ENCODE assay signal across 9 cellular contexts in genomic region chr1:33161061-33161681, GRCh38. TPM values are rescaled to one million over a fixed set of nuclear protein-coding genes. Genes with fewer than 3 reads are reported as not detected.
A peak's percentile ranks its signal among the peaks of the same experiment; 100 is the strongest.
DNase-seq lines count a peak whose midpoint lies in the region; ATAC-seq lines count a peak whose summit lies in the region.
"Had no signal": no experiment of that assay in that cellular context is flagged by ENCODE, and none has a peak within 500 bp of the region (broad histone marks: within the 10 kb centered on the region; RNA-seq: fewer than 3 reads in every experiment).

No MANE protein-coding gene starts in this region.

- no peak overlapping the region for H3K4me3 ChIP-seq in ectodermal cell (ENCODE audit: insufficient read depth, low read depth, low read length)

- no peaks in the 10 kb centered on the region for H3K27me3 Mint-ChIP-seq in activated CD4-positive, alpha-beta T cell treated with anti-CD3 and anti-CD28 coated beads for 36 hours
- H3K27me3 Mint-ChIP-seq: memory B cell had no signal

- no peak overlapping the region for H3K4me3 Mint-ChIP-seq in activated CD4-positive, alpha-beta T cell treated with anti-CD3 and anti-CD28 coated beads for 36 hours
- H3K4me3 Mint-ChIP-seq: memory B cell had no signal

- H3K27me3 ChIP-seq in ectodermal cell (ENCODE audit: control insufficient read depth, insufficient read depth, low read length, poor library complexity, severe bottlenecking): peaks cover 12% of the 10 kb centered on the region

- DNase-seq in COR-L47 (lab: John Stamatoyannopoulos, UW): peak; percentile 97
- DNase-seq in NCI-H345 treated with DMSO at 0.1 percent for 48 hours (lab: John Stamatoyannopoulos, UW; ENCODE audit: unreplicated experiment): peak; percentile 89
- DNase-seq in midbrain (lab: John Stamatoyannopoulos, UW): peak; percentile 92
- no peak for DNase-seq in stimulated activated CD4-positive, alpha-beta T cell treated with anti-CD3 and anti-CD28 coated beads, Interleukin-4, amount 100 ng/mL, for 24 hours
- DNase-seq in stimulated activated naive CD4-positive, alpha-beta T cell (lab: John Stamatoyannopoulos, UW): no peak
- DNase-seq in NK-92 (lab: John Stamatoyannopoulos, UW; ENCODE audit: unreplicated experiment): no peak
- DNase-seq in activated CD4-positive, alpha-beta T cell treated with anti-CD3 and anti-CD28 coated beads for 36 hours: no peak

- H3K4me1 Mint-ChIP-seq in activated CD4-positive, alpha-beta T cell treated with anti-CD3 and anti-CD28 coated beads for 36 hours: no peaks in the 10 kb centered on the region
- H3K4me1 Mint-ChIP-seq: memory B cell had no signal

- no peaks in the 10 kb centered on the region for H3K9me3 ChIP-seq in ectodermal cell (ENCODE audit: control insufficient read depth, low read length)

- ATAC-seq in activated CD4-positive, alpha-beta T cell treated with anti-CD3 and anti-CD28 coated beads for 36 hours: no peak

- peaks cover 8% of the 10 kb centered on the region for H3K36me3 Mint-ChIP-seq in activated CD4-positive, alpha-beta T cell treated with anti-CD3 and anti-CD28 coated beads for 36 hours (ENCODE audit: low read depth)

- H3K4me1 ChIP-seq in ectodermal cell (ENCODE audit: control insufficient read depth, insufficient read depth, low read length): peaks cover 26% of the 10 kb centered on the region

- no peak overlapping the region for H3K27ac Mint-ChIP-seq in activated CD4-positive, alpha-beta T cell treated with anti-CD3 and anti-CD28 coated beads for 36 hours
- H3K27ac Mint-ChIP-seq: memory B cell had no signal

- peak overlapping the region; percentile 1 for H3K27ac ChIP-seq in ectodermal cell (ENCODE audit: insufficient read depth, low read depth, low read length, poor library complexity, severe bottlenecking)

- POLR2A ChIA-PET in activated CD4-positive, alpha-beta T cell treated with anti-CD3 and anti-CD28 coated beads for 36 hours (lab: Charles Lee): no interaction called here

- H3K36me3 ChIP-seq in ectodermal cell (ENCODE audit: control insufficient read depth, insufficient read depth, low read length): no peaks in the 10 kb centered on the region

- WGBS in ectodermal cell, 2 experiments: 27 to 33% methylated on average over 25 of the region's 25 CpGs

- intact Hi-C loops in activated CD4-positive, alpha-beta T cell treated with anti-CD3 and anti-CD28 coated beads for 36 hours (cut with DNase I, micrococcal nuclease): no loop called here

- CTCF ChIA-PET in activated CD4-positive, alpha-beta T cell treated with anti-CD3 and anti-CD28 coated beads for 36 hours (lab: Charles Lee): no interaction called here

- H3K9me3 Mint-ChIP-seq in activated CD4-positive, alpha-beta T cell treated with anti-CD3 and anti-CD28 coated beads for 36 hours (ENCODE audit: low read depth): no peaks in the 10 kb centered on the region
- H3K9me3 Mint-ChIP-seq: memory B cell had no signal

RNA-seq across cellular contexts. Expression of gene TRIM62, which starts 20.7 kb away (rescaled TPM):
- 4.8 TPM for polyA plus RNA-seq in ectodermal cell (2013, experiment 1 of 4)
- polyA plus RNA-seq in ectodermal cell (2013, experiment 2 of 4): 4.7 TPM
- polyA plus RNA-seq in ectodermal cell (2013, experiment 3 of 4): 5.6 TPM
- 4.0 TPM for polyA plus RNA-seq in ectodermal cell (2013, experiment 4 of 4)
- 1 to 10 TPM; 3.6 to 3.7 TPM for total RNA-seq in activated CD4-positive, alpha-beta T cell treated with anti-CD3 and anti-CD28 coated beads for 36 hours

Comparison
In these comparisons a context has a peak if more than half of its experiments do, and no peak if none do; other contexts are left out.
1. DNase-seq: peak in COR-L47 (single experiment), NCI-H345 treated with DMSO at 0.1 percent for 48 hours (single experiment) and midbrain (single experiment); none in stimulated activated CD4-positive, alpha-beta T cell treated with anti-CD3 and anti-CD28 coated beads, Interleukin-4, amount 100 ng/mL, for 24 hours (single experiment), stimulated activated naive CD4-positive, alpha-beta T cell (0 of 6), NK-92 (single experiment) and activated CD4-positive, alpha-beta T cell treated with anti-CD3 and anti-CD28 coated beads for 36 hours (single experiment).